ENCODE assay signal across 7 cellular contexts in genomic region chr19:663682-664117, GRCh38. TPM values are rescaled to one million over a fixed set of nuclear protein-coding genes. Genes with fewer than 3 reads are reported as not detected.
DNase-seq lines count a peak whose midpoint lies in the region; ATAC-seq and TF ChIP-seq lines count a peak whose summit lies in the region.
"Had no signal": no experiment of that assay in that cellular context is flagged by ENCODE, and none has a peak within 500 bp of the region (broad histone marks: within the 10 kb centered on the region; RNA-seq: fewer than 3 reads in every experiment).

No MANE protein-coding gene starts in this region.

- no peak for TF ChIP-seq CTCF in foreskin fibroblast (IDR thresholded peaks at IDR 0.05; ENCODE audit: low read depth, low read length)
- TF ChIP-seq CTCF in testis (IDR thresholded peaks at IDR 0.05) = no peak

- ATAC-seq in GM21576 (IDR thresholded peaks at IDR 0.05; ENCODE audit: unreplicated experiment) = no peak

- no peaks in the 10 kb centered on the region for H3K9me3 Mint-ChIP-seq in T-helper 2 cell treated with Interferon-gamma antibody and Interleukin-4, amounts not matched to agents 5 μg/mL and 100 μg/mL, for 36 hours

- no peaks in the 10 kb centered on the region for H3K9me3 ChIP-seq in testis

- intact Hi-C loops in testis (cut with DNase I; ENCODE audit: low total_unique reads) = no loop called here

- H3K27ac ChIP-seq in testis = peak overlapping the region; percentile 46 to 96

- H3K4me3 Mint-ChIP-seq in T-helper 2 cell treated with Interferon-gamma antibody and Interleukin-4, amounts not matched to agents 5 μg/mL and 100 μg/mL, for 36 hours = peak overlapping the region; percentile 84

- no peak for DNase-seq in T-helper 2 cell treated with Interferon-gamma antibody and Interleukin-4, amounts not matched to agents 5 μg/mL and 100 μg/mL, for 36 hours (ENCODE audit: low spot score)
- DNase-seq in T-helper 2 cell (no peak), foreskin fibroblast (no peak), testis (no peak)
- DNase-seq in activated CD8-positive, alpha-beta memory T cell treated with anti-CD3 and anti-CD28 coated beads for 24 hours = no peak

- peaks cover 5% of the 10 kb centered on the region for H3K27me3 Mint-ChIP-seq in T-helper 2 cell treated with Interferon-gamma antibody and Interleukin-4, amounts not matched to agents 5 μg/mL and 100 μg/mL, for 36 hours (ENCODE audit: low read depth)

- H3K36me3 Mint-ChIP-seq in T-helper 2 cell treated with Interferon-gamma antibody and Interleukin-4, amounts not matched to agents 5 μg/mL and 100 μg/mL, for 36 hours (ENCODE audit: low read depth) = peaks cover 14% of the 10 kb centered on the region

- TF ChIP-seq POLR2A in testis (IDR thresholded peaks at IDR 0.05) = no peak

- no peaks in the 10 kb centered on the region for H3K27me3 ChIP-seq in testis

- H3K27ac Mint-ChIP-seq in T-helper 2 cell treated with Interferon-gamma antibody and Interleukin-4, amounts not matched to agents 5 μg/mL and 100 μg/mL, for 36 hours = peak overlapping the region; percentile 86

- WGBS in testis, 2 donors = 17 to 35% methylated on average over 15 to 18 of the region's 18 CpGs

- peak overlapping the region; percentile 50 to 61 for H3K4me3 ChIP-seq in foreskin fibroblast (ENCODE audit: low read depth in 1 of 2, low read length in 2 of 2)
- H3K4me3 ChIP-seq in testis = peak overlapping the region; percentile 60 to 97

- H3K4me1 Mint-ChIP-seq in T-helper 2 cell treated with Interferon-gamma antibody and Interleukin-4, amounts not matched to agents 5 μg/mL and 100 μg/mL, for 36 hours (ENCODE audit: low read depth) = peaks cover 12% of the 10 kb centered on the region

- H3K36me3 ChIP-seq in testis (ENCODE audit: low read depth, missing control alignments) = no peaks in the 10 kb centered on the region

- peaks cover 46% of the 10 kb centered on the region for H3K4me1 ChIP-seq in testis

RNA-seq across cellular contexts. Expression of gene RNF126, which starts 0.7 kb away (rescaled TPM):
- total RNA-seq in testis = 100 to 1,000 TPM; 148 to 158 TPM
- polyA plus RNA-seq in testis (ENCODE audit: insufficient read depth, low read depth, low replicate concordance) = 107 TPM

RNA-seq across cellular contexts. Expression of gene FSTL3, which starts 12.5 kb away (rescaled TPM):
- 100 to 1,000 TPM; 343 to 397 TPM for total RNA-seq in testis
- 98.6 TPM for polyA plus RNA-seq in testis (ENCODE audit: insufficient read depth, low read depth, low replicate concordance)

RNA-seq across cellular contexts. Expression of gene FGF22, which starts 24.0 kb away (rescaled TPM):
- 1 to 10 TPM; 1.8 to 3.1 TPM for total RNA-seq in testis
- polyA plus RNA-seq in testis (ENCODE audit: insufficient read depth, low read depth, low replicate concordance) = 2.6 TPM

RNA-seq across cellular contexts. Expression of gene POLRMT, which starts 30.4 kb away (rescaled TPM):
- total RNA-seq in testis = 100 to 1,000 TPM; 116 to 137 TPM
- 178 TPM for polyA plus RNA-seq in testis (ENCODE audit: insufficient read depth, low read depth, low replicate concordance)

RNA-seq across cellular contexts. Expression of gene PRSS57, which starts 31.6 kb away (rescaled TPM):
- total RNA-seq in testis = not detected
- not detected for polyA plus RNA-seq in testis (ENCODE audit: insufficient read depth, low read depth, low replicate concordance)
- total RNA-seq: SK-MEL-5 had no signal
